1 cellular context compared by ENCODE assay signal in genomic region chr6:73606428-73606827, GRCh38.
TF ChIP-seq lines count a peak whose summit lies in the region.

No MANE protein-coding gene starts in this region.

TF ChIP-seq in H1, 55 proteins besides CTCF, POLR2A, EP300 and RAD21:
- TF ChIP-seq TEAD4 (IDR thresholded peaks at IDR 0.05; ENCODE audit: low read depth, low read length) (no peak), FOSL1 (IDR thresholded peaks at IDR 0.05; ENCODE audit: insufficient read depth, low read depth, low read length) (no peak), USF2 (IDR thresholded peaks at IDR 0.05; ENCODE audit: low read length) (no peak), SIRT6 (IDR thresholded peaks at IDR 0.05; ENCODE audit: low read length) (no peak)
